1 cellular context compared by ENCODE assay signal in the genomic region with DNA sequence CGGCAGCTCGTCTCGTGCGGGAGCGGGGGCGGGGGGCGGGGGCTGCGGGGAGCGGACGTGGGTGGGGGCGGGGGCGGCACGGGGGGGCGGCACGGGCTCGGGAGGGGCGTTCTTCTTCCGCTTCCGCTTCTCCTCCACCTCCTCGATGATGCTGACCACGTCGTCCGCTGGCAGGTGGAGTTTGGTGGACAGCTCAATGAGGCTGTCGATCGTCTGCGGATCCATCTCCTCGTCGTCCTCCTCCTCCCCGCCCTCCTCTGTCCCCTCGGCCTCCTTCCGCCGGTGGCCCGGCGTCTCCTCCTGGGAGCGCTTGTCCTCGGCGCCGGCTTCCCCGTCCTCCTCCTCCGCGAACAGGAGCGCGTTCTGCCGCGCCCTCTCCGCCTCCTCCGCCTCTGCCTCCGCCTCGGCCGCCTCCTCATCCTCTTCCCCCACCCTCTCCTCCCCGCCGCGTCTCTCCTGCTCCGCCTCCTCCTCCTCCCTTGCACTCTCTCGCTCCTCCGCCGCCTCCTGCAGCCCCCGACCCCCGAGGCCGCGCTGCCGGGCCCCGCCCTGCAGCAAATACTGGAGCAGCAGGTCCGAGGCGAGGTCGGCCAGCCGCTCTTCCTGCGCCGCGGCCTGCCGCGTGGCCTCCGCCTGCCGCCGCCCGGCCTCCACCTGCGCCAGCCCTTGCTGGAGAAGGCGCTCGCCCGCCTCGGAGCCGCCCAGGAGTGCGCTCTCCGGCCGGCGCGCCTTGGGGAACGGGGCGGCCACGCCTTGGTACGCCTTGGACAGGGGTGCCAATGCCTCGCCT.
TF ChIP-seq lines count a peak whose summit lies in the region.

No MANE protein-coding gene starts in this region.

TF ChIP-seq in K562, 482 proteins besides CTCF, POLR2A, EP300 and RAD21 (continues in another document):
- TF ChIP-seq PCBP1 (IDR thresholded peaks at IDR 0.05; ENCODE audit: low read depth, low read length, poor library complexity, severe bottlenecking) (no peak), BRD4 (IDR thresholded peaks at IDR 0.05) (no peak), CREB1 (IDR thresholded peaks at IDR 0.05) (no peak), CREB1 (CRISPR knock-in tag; IDR thresholded peaks at IDR 0.05) (no peak), PRMT5 (CRISPR knock-in tag; IDR thresholded peaks at IDR 0.05) (no peak), RAD51 (IDR thresholded peaks at IDR 0.05; ENCODE audit: borderline replicate concordance, low read depth) (no peak), MAFK (IDR thresholded peaks at IDR 0.05; ENCODE audit: low read length) (no peak), DIDO1 (tag; IDR thresholded peaks at IDR 0.05; ENCODE audit: low read depth) (no peak), ATF1 (CRISPR knock-in tag; IDR thresholded peaks at IDR 0.05) (no peak), ATF1 (tag; IDR thresholded peaks at IDR 0.05) (no peak), ARHGAP35 (IDR thresholded peaks at IDR 0.05; ENCODE audit: partially characterized antibody) (no peak), CREM (IDR thresholded peaks at IDR 0.05; ENCODE audit: low read depth) (peak; percentile 62), U2AF1 (optimal IDR thresholded peaks at IDR 0.05; ENCODE audit: low read depth, low read length) (no peak)
- TF ChIP-seq, protein P1, sequence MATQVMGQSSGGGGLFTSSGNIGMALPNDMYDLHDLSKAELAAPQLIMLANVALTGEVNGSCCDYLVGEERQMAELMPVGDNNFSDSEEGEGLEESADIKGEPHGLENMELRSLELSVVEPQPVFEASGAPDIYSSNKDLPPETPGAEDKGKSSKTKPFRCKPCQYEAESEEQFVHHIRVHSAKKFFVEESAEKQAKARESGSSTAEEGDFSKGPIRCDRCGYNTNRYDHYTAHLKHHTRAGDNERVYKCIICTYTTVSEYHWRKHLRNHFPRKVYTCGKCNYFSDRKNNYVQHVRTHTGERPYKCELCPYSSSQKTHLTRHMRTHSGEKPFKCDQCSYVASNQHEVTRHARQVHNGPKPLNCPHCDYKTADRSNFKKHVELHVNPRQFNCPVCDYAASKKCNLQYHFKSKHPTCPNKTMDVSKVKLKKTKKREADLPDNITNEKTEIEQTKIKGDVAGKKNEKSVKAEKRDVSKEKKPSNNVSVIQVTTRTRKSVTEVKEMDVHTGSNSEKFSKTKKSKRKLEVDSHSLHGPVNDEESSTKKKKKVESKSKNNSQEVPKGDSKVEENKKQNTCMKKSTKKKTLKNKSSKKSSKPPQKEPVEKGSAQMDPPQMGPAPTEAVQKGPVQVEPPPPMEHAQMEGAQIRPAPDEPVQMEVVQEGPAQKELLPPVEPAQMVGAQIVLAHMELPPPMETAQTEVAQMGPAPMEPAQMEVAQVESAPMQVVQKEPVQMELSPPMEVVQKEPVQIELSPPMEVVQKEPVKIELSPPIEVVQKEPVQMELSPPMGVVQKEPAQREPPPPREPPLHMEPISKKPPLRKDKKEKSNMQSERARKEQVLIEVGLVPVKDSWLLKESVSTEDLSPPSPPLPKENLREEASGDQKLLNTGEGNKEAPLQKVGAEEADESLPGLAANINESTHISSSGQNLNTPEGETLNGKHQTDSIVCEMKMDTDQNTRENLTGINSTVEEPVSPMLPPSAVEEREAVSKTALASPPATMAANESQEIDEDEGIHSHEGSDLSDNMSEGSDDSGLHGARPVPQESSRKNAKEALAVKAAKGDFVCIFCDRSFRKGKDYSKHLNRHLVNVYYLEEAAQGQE (CRISPR knock-in tag; IDR thresholded peaks at IDR 0.05; ENCODE audit: low read depth) = peak; percentile 36; the same call in 1 of the 2 replicates
- TF ChIP-seq, protein P2, sequence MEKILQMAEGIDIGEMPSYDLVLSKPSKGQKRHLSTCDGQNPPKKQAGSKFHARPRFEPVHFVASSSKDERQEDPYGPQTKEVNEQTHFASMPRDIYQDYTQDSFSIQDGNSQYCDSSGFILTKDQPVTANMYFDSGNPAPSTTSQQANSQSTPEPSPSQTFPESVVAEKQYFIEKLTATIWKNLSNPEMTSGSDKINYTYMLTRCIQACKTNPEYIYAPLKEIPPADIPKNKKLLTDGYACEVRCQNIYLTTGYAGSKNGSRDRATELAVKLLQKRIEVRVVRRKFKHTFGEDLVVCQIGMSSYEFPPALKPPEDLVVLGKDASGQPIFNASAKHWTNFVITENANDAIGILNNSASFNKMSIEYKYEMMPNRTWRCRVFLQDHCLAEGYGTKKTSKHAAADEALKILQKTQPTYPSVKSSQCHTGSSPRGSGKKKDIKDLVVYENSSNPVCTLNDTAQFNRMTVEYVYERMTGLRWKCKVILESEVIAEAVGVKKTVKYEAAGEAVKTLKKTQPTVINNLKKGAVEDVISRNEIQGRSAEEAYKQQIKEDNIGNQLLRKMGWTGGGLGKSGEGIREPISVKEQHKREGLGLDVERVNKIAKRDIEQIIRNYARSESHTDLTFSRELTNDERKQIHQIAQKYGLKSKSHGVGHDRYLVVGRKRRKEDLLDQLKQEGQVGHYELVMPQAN (IDR thresholded peaks at IDR 0.05; ENCODE audit: borderline replicate concordance) = no peak
- TF ChIP-seq, protein P3, sequence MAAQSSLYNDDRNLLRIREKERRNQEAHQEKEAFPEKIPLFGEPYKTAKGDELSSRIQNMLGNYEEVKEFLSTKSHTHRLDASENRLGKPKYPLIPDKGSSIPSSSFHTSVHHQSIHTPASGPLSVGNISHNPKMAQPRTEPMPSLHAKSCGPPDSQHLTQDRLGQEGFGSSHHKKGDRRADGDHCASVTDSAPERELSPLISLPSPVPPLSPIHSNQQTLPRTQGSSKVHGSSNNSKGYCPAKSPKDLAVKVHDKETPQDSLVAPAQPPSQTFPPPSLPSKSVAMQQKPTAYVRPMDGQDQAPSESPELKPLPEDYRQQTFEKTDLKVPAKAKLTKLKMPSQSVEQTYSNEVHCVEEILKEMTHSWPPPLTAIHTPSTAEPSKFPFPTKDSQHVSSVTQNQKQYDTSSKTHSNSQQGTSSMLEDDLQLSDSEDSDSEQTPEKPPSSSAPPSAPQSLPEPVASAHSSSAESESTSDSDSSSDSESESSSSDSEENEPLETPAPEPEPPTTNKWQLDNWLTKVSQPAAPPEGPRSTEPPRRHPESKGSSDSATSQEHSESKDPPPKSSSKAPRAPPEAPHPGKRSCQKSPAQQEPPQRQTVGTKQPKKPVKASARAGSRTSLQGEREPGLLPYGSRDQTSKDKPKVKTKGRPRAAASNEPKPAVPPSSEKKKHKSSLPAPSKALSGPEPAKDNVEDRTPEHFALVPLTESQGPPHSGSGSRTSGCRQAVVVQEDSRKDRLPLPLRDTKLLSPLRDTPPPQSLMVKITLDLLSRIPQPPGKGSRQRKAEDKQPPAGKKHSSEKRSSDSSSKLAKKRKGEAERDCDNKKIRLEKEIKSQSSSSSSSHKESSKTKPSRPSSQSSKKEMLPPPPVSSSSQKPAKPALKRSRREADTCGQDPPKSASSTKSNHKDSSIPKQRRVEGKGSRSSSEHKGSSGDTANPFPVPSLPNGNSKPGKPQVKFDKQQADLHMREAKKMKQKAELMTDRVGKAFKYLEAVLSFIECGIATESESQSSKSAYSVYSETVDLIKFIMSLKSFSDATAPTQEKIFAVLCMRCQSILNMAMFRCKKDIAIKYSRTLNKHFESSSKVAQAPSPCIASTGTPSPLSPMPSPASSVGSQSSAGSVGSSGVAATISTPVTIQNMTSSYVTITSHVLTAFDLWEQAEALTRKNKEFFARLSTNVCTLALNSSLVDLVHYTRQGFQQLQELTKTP (IDR thresholded peaks at IDR 0.05; ENCODE audit: low read depth in 1 of 2, partially characterized antibody in 2 of 2) = no peak
- TF ChIP-seq, protein P4, sequence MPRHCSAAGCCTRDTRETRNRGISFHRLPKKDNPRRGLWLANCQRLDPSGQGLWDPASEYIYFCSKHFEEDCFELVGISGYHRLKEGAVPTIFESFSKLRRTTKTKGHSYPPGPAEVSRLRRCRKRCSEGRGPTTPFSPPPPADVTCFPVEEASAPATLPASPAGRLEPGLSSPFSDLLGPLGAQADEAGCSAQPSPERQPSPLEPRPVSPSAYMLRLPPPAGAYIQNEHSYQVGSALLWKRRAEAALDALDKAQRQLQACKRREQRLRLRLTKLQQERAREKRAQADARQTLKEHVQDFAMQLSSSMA (CRISPR knock-in tag; IDR thresholded peaks at IDR 0.05) = no peak
- TF ChIP-seq, protein P5, sequence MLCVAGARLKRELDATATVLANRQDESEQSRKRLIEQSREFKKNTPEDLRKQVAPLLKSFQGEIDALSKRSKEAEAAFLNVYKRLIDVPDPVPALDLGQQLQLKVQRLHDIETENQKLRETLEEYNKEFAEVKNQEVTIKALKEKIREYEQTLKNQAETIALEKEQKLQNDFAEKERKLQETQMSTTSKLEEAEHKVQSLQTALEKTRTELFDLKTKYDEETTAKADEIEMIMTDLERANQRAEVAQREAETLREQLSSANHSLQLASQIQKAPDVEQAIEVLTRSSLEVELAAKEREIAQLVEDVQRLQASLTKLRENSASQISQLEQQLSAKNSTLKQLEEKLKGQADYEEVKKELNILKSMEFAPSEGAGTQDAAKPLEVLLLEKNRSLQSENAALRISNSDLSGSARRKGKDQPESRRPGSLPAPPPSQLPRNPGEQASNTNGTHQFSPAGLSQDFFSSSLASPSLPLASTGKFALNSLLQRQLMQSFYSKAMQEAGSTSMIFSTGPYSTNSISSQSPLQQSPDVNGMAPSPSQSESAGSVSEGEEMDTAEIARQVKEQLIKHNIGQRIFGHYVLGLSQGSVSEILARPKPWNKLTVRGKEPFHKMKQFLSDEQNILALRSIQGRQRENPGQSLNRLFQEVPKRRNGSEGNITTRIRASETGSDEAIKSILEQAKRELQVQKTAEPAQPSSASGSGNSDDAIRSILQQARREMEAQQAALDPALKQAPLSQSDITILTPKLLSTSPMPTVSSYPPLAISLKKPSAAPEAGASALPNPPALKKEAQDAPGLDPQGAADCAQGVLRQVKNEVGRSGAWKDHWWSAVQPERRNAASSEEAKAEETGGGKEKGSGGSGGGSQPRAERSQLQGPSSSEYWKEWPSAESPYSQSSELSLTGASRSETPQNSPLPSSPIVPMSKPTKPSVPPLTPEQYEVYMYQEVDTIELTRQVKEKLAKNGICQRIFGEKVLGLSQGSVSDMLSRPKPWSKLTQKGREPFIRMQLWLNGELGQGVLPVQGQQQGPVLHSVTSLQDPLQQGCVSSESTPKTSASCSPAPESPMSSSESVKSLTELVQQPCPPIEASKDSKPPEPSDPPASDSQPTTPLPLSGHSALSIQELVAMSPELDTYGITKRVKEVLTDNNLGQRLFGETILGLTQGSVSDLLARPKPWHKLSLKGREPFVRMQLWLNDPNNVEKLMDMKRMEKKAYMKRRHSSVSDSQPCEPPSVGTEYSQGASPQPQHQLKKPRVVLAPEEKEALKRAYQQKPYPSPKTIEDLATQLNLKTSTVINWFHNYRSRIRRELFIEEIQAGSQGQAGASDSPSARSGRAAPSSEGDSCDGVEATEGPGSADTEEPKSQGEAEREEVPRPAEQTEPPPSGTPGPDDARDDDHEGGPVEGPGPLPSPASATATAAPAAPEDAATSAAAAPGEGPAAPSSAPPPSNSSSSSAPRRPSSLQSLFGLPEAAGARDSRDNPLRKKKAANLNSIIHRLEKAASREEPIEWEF (CRISPR knock-in tag; IDR thresholded peaks at IDR 0.05) = no peak
- TF ChIP-seq, protein P6, sequence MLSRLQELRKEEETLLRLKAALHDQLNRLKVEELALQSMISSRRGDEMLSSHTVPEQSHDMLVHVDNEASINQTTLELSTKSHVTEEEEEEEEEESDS (CRISPR knock-in tag; IDR thresholded peaks at IDR 0.05) = no peak
- TF ChIP-seq, protein P7, sequence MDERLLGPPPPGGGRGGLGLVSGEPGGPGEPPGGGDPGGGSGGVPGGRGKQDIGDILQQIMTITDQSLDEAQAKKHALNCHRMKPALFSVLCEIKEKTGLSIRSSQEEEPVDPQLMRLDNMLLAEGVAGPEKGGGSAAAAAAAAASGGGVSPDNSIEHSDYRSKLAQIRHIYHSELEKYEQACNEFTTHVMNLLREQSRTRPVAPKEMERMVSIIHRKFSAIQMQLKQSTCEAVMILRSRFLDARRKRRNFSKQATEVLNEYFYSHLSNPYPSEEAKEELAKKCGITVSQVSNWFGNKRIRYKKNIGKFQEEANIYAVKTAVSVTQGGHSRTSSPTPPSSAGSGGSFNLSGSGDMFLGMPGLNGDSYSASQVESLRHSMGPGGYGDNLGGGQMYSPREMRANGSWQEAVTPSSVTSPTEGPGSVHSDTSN (CRISPR knock-in tag; IDR thresholded peaks at IDR 0.05; ENCODE audit: low read depth) = no peak
- TF ChIP-seq, protein P7 (tag; conservative IDR thresholded peaks at IDR 0.05; ENCODE audit: low read depth) = no peak
- TF ChIP-seq, protein P8, sequence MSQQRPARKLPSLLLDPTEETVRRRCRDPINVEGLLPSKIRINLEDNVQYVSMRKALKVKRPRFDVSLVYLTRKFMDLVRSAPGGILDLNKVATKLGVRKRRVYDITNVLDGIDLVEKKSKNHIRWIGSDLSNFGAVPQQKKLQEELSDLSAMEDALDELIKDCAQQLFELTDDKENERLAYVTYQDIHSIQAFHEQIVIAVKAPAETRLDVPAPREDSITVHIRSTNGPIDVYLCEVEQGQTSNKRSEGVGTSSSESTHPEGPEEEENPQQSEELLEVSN (IDR thresholded peaks at IDR 0.05; ENCODE audit: borderline replicate concordance in 1 of 2, extremely low read depth in 1 of 2, insufficient read depth in 1 of 2, insufficient read length in 1 of 2, low read depth in 1 of 2, low read length in 1 of 2, poor library complexity in 1 of 2, severe bottlenecking in 1 of 2) = peak in 1 of 2 experiments; percentile 87
- TF ChIP-seq, protein P9, sequence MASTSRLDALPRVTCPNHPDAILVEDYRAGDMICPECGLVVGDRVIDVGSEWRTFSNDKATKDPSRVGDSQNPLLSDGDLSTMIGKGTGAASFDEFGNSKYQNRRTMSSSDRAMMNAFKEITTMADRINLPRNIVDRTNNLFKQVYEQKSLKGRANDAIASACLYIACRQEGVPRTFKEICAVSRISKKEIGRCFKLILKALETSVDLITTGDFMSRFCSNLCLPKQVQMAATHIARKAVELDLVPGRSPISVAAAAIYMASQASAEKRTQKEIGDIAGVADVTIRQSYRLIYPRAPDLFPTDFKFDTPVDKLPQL (IDR thresholded peaks at IDR 0.05; ENCODE audit: extremely low read depth, insufficient read length) = no peak
- TF ChIP-seq, protein P10, sequence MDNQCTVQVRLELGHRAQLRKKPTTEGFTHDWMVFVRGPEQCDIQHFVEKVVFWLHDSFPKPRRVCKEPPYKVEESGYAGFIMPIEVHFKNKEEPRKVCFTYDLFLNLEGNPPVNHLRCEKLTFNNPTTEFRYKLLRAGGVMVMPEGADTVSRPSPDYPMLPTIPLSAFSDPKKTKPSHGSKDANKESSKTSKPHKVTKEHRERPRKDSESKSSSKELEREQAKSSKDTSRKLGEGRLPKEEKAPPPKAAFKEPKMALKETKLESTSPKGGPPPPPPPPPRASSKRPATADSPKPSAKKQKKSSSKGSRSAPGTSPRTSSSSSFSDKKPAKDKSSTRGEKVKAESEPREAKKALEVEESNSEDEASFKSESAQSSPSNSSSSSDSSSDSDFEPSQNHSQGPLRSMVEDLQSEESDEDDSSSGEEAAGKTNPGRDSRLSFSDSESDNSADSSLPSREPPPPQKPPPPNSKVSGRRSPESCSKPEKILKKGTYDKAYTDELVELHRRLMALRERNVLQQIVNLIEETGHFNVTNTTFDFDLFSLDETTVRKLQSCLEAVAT (IDR thresholded peaks at IDR 0.05) = no peak
